ENCODE assay signal across 1 cellular context in genomic region chrX:134388161-134389109, GRCh38.
TF ChIP-seq lines count a peak whose summit lies in the region.

No MANE protein-coding gene starts in this region.

TF ChIP-seq in GM23338, 12 proteins besides CTCF, POLR2A, EP300 and RAD21:
- TF ChIP-seq ZNF462 (CRISPR knock-in tag; IDR thresholded peaks at IDR 0.05): no peak
- no peak for TF ChIP-seq EZH2 (IDR thresholded peaks at IDR 0.05; ENCODE audit: low read depth, unreplicated experiment)
- no peak for TF ChIP-seq STAT1 (IDR thresholded peaks at IDR 0.05; ENCODE audit: unreplicated experiment)
- no peak for TF ChIP-seq JUNB (IDR thresholded peaks at IDR 0.05; ENCODE audit: unreplicated experiment)
- no peak for TF ChIP-seq ZNF114 (CRISPR knock-in tag; IDR thresholded peaks at IDR 0.05)
- no peak for TF ChIP-seq ZNF331 (CRISPR knock-in tag; IDR thresholded peaks at IDR 0.05; ENCODE audit: low read depth)
- no peak for TF ChIP-seq POLR2AphosphoS5 (IDR thresholded peaks at IDR 0.05; ENCODE audit: low read depth)
- TF ChIP-seq EZH2phosphoT487 (IDR thresholded peaks at IDR 0.05; ENCODE audit: unreplicated experiment): no peak
- no peak for TF ChIP-seq ETS1 (IDR thresholded peaks at IDR 0.05)
- TF ChIP-seq CREB1 (CRISPR knock-in tag; IDR thresholded peaks at IDR 0.05; ENCODE audit: low read depth): no peak
- no peak for TF ChIP-seq REST (IDR thresholded peaks at IDR 0.05; ENCODE audit: unreplicated experiment)
- no peak for TF ChIP-seq NANOG (IDR thresholded peaks at IDR 0.05; ENCODE audit: borderline replicate concordance)
